ENCODE assay signal across 12 cellular contexts in genomic region chr11:117022526-117022925, GRCh38.
DNase-seq lines count a peak whose midpoint lies in the region; ATAC-seq and TF ChIP-seq lines count a peak whose summit lies in the region.
"Had no signal": no experiment of that assay in that cellular context is flagged by ENCODE, and none has a peak within 500 bp of the region (broad histone marks: within the 10 kb centered on the region; RNA-seq: fewer than 3 reads in every experiment).

No MANE protein-coding gene starts in this region.

- H3K4me3 Mint-ChIP-seq in activated CD4-positive, alpha-beta T cell treated with anti-CD3 and anti-CD28 coated beads, Interleukin-2, amount 10 ng/mL, durations not matched to agents 7 days and 5 days, result no peak overlapping the region
- H3K4me3 Mint-ChIP-seq in activated naive CD8-positive, alpha-beta T cell treated with anti-CD3 and anti-CD28 coated beads, Interleukin-2, amount 10 ng/mL, durations not matched to agents 7 days and 5 days, result peak overlapping the region; percentile 55
- H3K4me3 Mint-ChIP-seq: GM23338 had no signal

- H3K27ac ChIP-seq in heart right ventricle (no peak overlapping the region), left ventricle myocardium inferior (replicated peaks) (no peak overlapping the region)
- H3K27ac ChIP-seq: vagina had no signal

- H3K4me1 ChIP-seq in heart right ventricle (peaks cover 0 to 70% (median 31%) of the 10 kb centered on the region in 9 donors), left ventricle myocardium inferior (peaks cover 68% of the 10 kb centered on the region)

- TF ChIP-seq CTCF in heart right ventricle (IDR thresholded peaks at IDR 0.05) (no peak), left ventricle myocardium inferior (IDR thresholded peaks at IDR 0.05; ENCODE audit: borderline replicate concordance) (no peak)

- H3K36me3 Mint-ChIP-seq in activated CD4-positive, alpha-beta T cell treated with anti-CD3 and anti-CD28 coated beads, Interleukin-2, amount 10 ng/mL, durations not matched to agents 7 days and 5 days (ENCODE audit: low read depth), result peaks cover 3% of the 10 kb centered on the region
- H3K36me3 Mint-ChIP-seq in activated naive CD8-positive, alpha-beta T cell treated with anti-CD3 and anti-CD28 coated beads, Interleukin-2, amount 10 ng/mL, durations not matched to agents 7 days and 5 days, result peaks cover 2% of the 10 kb centered on the region

- H3K9me3 ChIP-seq in heart right ventricle, result no peaks in the 10 kb centered on the region
- H3K9me3 ChIP-seq in left ventricle myocardium inferior (replicated peaks), result no peaks in the 10 kb centered on the region
- H3K9me3 ChIP-seq: vagina had no signal

- H3K4me3 ChIP-seq in heart right ventricle (no peak overlapping the region), left ventricle myocardium inferior (no peak overlapping the region)
- H3K4me3 ChIP-seq: GM23338, smooth muscle cell, vagina had no signal

- CTCF ChIA-PET in activated CD4-positive, alpha-beta T cell treated with anti-CD3 and anti-CD28 coated beads, Interleukin-2, amount 10 ng/mL, durations not matched to agents 7 days and 5 days (lab: Charles Lee), result no interaction called here

- no peaks in the 10 kb centered on the region for H3K9me3 Mint-ChIP-seq in activated CD4-positive, alpha-beta T cell treated with anti-CD3 and anti-CD28 coated beads, Interleukin-2, amount 10 ng/mL, durations not matched to agents 7 days and 5 days
- no peaks in the 10 kb centered on the region for H3K9me3 Mint-ChIP-seq in activated naive CD8-positive, alpha-beta T cell treated with anti-CD3 and anti-CD28 coated beads, Interleukin-2, amount 10 ng/mL, durations not matched to agents 7 days and 5 days
- H3K9me3 Mint-ChIP-seq: GM23338 had no signal

- peak; percentile 54 for ATAC-seq in HG03432 (IDR thresholded peaks at IDR 0.05; ENCODE audit: unreplicated experiment)
- peak; percentile 64 for ATAC-seq in activated naive CD8-positive, alpha-beta T cell treated with anti-CD3 and anti-CD28 coated beads, Interleukin-2, amount 10 ng/mL, durations not matched to agents 7 days and 5 days (ENCODE audit: low read depth)
- ATAC-seq in heart right ventricle, result no peak
- ATAC-seq in HG03378 (IDR thresholded peaks at IDR 0.05; ENCODE audit: unreplicated experiment), result no peak
- ATAC-seq: GM23338 had no signal

- no peak for DNase-seq in activated CD4-positive, alpha-beta T cell treated with anti-CD3 and anti-CD28 coated beads, Interleukin-2, amount 10 ng/mL, durations not matched to agents 7 days and 5 days
- DNase-seq in activated CD4-positive, alpha-beta T cell treated with anti-CD3 and anti-CD28 coated beads, Interleukin-2, amount 50 U/mL, for 1 hour, result no peak
- DNase-seq in activated naive CD8-positive, alpha-beta T cell treated with anti-CD3 and anti-CD28 coated beads, Interleukin-2, amount 10 ng/mL, durations not matched to agents 7 days and 5 days, result no peak
- DNase-seq in pons (ENCODE audit: low spot score) (peak; percentile 91), heart right ventricle (no peak), left ventricle myocardium inferior (no peak)
- DNase-seq: glutamatergic neuron had no signal

- intact Hi-C loops in heart right ventricle (cut with DNase I) (no loop called here), left ventricle myocardium inferior (cut with micrococcal nuclease) (no loop called here)

- no peaks in the 10 kb centered on the region for H3K27me3 ChIP-seq in heart right ventricle
- no peaks in the 10 kb centered on the region for H3K27me3 ChIP-seq in left ventricle myocardium inferior (ENCODE audit: low read depth)
- H3K27me3 ChIP-seq: vagina had no signal

- no peaks in the 10 kb centered on the region for H3K27me3 Mint-ChIP-seq in activated CD4-positive, alpha-beta T cell treated with anti-CD3 and anti-CD28 coated beads, Interleukin-2, amount 10 ng/mL, durations not matched to agents 7 days and 5 days
- no peaks in the 10 kb centered on the region for H3K27me3 Mint-ChIP-seq in activated naive CD8-positive, alpha-beta T cell treated with anti-CD3 and anti-CD28 coated beads, Interleukin-2, amount 10 ng/mL, durations not matched to agents 7 days and 5 days

- H3K36me3 ChIP-seq in heart right ventricle (no peaks in the 10 kb centered on the region), left ventricle myocardium inferior (no peaks in the 10 kb centered on the region)
- H3K36me3 ChIP-seq: vagina had no signal

- peaks cover 63% of the 10 kb centered on the region for H3K4me1 Mint-ChIP-seq in activated CD4-positive, alpha-beta T cell treated with anti-CD3 and anti-CD28 coated beads, Interleukin-2, amount 10 ng/mL, durations not matched to agents 7 days and 5 days
- peaks cover 51% of the 10 kb centered on the region for H3K4me1 Mint-ChIP-seq in activated naive CD8-positive, alpha-beta T cell treated with anti-CD3 and anti-CD28 coated beads, Interleukin-2, amount 10 ng/mL, durations not matched to agents 7 days and 5 days

- H3K27ac Mint-ChIP-seq in activated CD4-positive, alpha-beta T cell treated with anti-CD3 and anti-CD28 coated beads, Interleukin-2, amount 10 ng/mL, durations not matched to agents 7 days and 5 days, result peak overlapping the region; percentile 11
- H3K27ac Mint-ChIP-seq in activated naive CD8-positive, alpha-beta T cell treated with anti-CD3 and anti-CD28 coated beads, Interleukin-2, amount 10 ng/mL, durations not matched to agents 7 days and 5 days, result peak overlapping the region; percentile 52
- H3K27ac Mint-ChIP-seq: GM23338 had no signal

- 53 to 62% methylated on average over 3 of the region's 3 CpGs for WGBS in heart right ventricle, 2 donors

- POLR2A ChIA-PET in activated CD4-positive, alpha-beta T cell treated with anti-CD3 and anti-CD28 coated beads, Interleukin-2, amount 10 ng/mL, durations not matched to agents 7 days and 5 days (lab: Charles Lee), result no interaction called here
- POLR2A ChIA-PET in activated naive CD8-positive, alpha-beta T cell treated with anti-CD3 and anti-CD28 coated beads, Interleukin-2, amount 10 ng/mL, durations not matched to agents 7 days and 5 days (lab: Charles Lee), result no interaction called here

Comparison
In these comparisons a context has a peak if more than half of its experiments do, and no peak if none do; other contexts are left out.
1. ATAC-seq: peak in HG03432 (single experiment) and activated naive CD8-positive, alpha-beta T cell treated with anti-CD3 and anti-CD28 coated beads, Interleukin-2, amount 10 ng/mL, durations not matched to agents 7 days and 5 days (single experiment); none in heart right ventricle (0 of 8) and HG03378 (single experiment).